Comparison of ENCODE assay signal across 21 cellular contexts in the genomic region with DNA sequence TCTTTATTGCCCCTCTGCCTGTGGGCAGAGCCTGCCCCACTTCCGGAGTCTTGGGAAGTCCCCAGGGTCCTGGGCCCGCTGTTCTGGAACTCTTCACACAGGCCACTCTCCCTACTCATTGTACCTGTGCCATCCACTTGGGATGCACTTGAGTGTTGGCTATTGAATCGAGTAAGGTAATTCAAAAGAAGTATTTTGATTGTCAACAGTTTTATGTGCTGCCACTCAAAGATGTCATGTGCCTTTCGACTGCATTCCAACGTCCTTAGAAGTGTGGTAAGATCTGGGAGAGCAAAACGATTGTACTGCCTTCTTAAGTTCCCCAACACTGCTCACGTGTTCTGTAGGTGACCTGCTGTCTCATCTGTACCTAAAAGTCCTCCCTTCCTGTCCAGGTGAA.
"Had no signal": no experiment of that assay in that cellular context is flagged by ENCODE, and none has a peak within 500 bp of the region (broad histone marks: within the 10 kb centered on the region; RNA-seq: fewer than 3 reads in every experiment).

No MANE protein-coding gene starts in this region.

- H3K9me3 Mint-ChIP-seq: neural crest cell; stimulated activated effector memory CD8-positive, alpha-beta T cell treated with anti-CD3 and anti-CD28 coated beads, Interleukin-12 subunit alpha, Interleukin-12 subunit beta, amount 100 ng/mL, for 72 hours had no signal

- H3K27ac Mint-ChIP-seq: naive thymus-derived CD8-positive, alpha-beta T cell; progenitor cell of endocrine pancreas; stimulated activated effector memory CD8-positive, alpha-beta T cell treated with anti-CD3 and anti-CD28 coated beads, Interleukin-12 subunit alpha, Interleukin-12 subunit beta, amount 100 ng/mL, for 72 hours had no signal

- H3K36me3 Mint-ChIP-seq: naive thymus-derived CD8-positive, alpha-beta T cell; stimulated activated effector memory CD8-positive, alpha-beta T cell treated with anti-CD3 and anti-CD28 coated beads, Interleukin-12 subunit alpha, Interleukin-12 subunit beta, amount 100 ng/mL, for 72 hours had no signal

- H3K4me1 Mint-ChIP-seq: naive thymus-derived CD8-positive, alpha-beta T cell; neural crest cell; stimulated activated effector memory CD8-positive, alpha-beta T cell treated with anti-CD3 and anti-CD28 coated beads, Interleukin-12 subunit alpha, Interleukin-12 subunit beta, amount 100 ng/mL, for 72 hours had no signal

- H3K4me3 ChIP-seq: coronary artery, dorsolateral prefrontal cortex, heart right ventricle, mucosa of descending colon, pancreas, suprapubic skin, tibial artery had no signal

- H3K4me1 ChIP-seq: heart right ventricle, pancreas, suprapubic skin, tibial artery had no signal

- DNase-seq: central memory CD4-positive, alpha-beta T cell; dorsolateral prefrontal cortex; effector memory CD4-positive, alpha-beta T cell; heart right ventricle; hypothalamus; mucosa of descending colon; naive thymus-derived CD8-positive, alpha-beta T cell; nucleus accumbens; pancreas; right cardiac atrium; small intestine; stimulated activated CD4-positive, alpha-beta T cell treated with anti-CD3 and anti-CD28 coated beads, Interleukin-4, amount 100 ng/mL, for 1 hour; stimulated activated CD8-positive, alpha-beta memory T cell treated with anti-CD3 and anti-CD28 coated beads, Interleukin-4, amount 100 ng/mL, for 48 hours; stimulated activated naive CD8-positive, alpha-beta T cell treated with anti-CD3 and anti-CD28 coated beads, Interleukin-15, Interleukin-2, amounts not matched to agents 100 U/mL and 50 U/mL, for 24 hours; tibial artery had no signal

- H3K27me3 ChIP-seq: pancreas, suprapubic skin, tibial artery had no signal

- H3K36me3 ChIP-seq: heart right ventricle, pancreas, suprapubic skin, tibial artery had no signal

- ATAC-seq: esophagus mucosa; mucosa of descending colon; naive thymus-derived CD8-positive, alpha-beta T cell; pancreas; right cardiac atrium; stimulated activated effector memory CD8-positive, alpha-beta T cell treated with anti-CD3 and anti-CD28 coated beads, Interleukin-12 subunit alpha, Interleukin-12 subunit beta, amount 100 ng/mL, for 72 hours; stimulated activated naive CD8-positive, alpha-beta T cell treated with anti-CD3 and anti-CD28 coated beads, Interleukin-15, Interleukin-2, amounts not matched to agents 100 U/mL and 50 U/mL, for 24 hours had no signal

- H3K4me3 Mint-ChIP-seq: naive thymus-derived CD8-positive, alpha-beta T cell; neural crest cell; stimulated activated effector memory CD8-positive, alpha-beta T cell treated with anti-CD3 and anti-CD28 coated beads, Interleukin-12 subunit alpha, Interleukin-12 subunit beta, amount 100 ng/mL, for 72 hours had no signal

- H3K27ac ChIP-seq: coronary artery, dorsolateral prefrontal cortex, heart right ventricle, pancreas, suprapubic skin, tibial artery had no signal

- H3K9me3 ChIP-seq: heart right ventricle, mucosa of descending colon, pancreas, suprapubic skin, tibial artery had no signal

- H3K27me3 Mint-ChIP-seq: progenitor cell of endocrine pancreas had no signal
